Comparison of ENCODE assay signal across 9 cellular contexts in the genomic region with DNA sequence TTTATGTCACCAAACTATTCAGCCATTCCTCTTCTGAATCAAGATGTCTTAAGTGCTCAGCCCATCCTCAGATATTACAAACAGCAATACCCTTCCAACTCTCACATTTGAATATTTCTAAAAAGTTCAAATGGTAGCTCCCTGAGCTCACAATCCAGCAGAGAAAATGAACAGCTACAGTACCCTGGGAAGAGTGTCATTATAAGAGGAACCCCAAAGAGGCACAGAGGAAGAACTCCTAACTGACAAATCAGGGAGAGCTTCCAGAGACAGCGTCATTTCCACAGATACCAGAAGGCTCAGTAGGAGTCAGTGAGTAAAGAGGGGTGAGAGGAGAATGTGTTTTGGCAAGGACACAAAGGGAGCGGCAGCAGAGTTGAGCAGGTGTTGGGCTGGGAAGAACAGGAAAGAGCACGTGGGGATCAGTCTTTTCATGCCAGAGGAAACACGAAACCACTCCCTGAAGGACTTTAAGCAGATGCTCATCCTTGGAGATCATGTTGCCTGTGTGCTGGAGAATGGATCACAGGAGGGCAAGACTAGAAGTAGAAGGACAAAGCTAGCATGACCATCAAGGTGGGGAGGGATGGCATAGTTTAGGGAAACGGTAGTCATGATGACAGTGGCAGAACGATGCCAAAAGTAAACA.
A peak's percentile ranks its signal among the peaks of the same experiment; 100 is the strongest.
DNase-seq lines count a peak whose midpoint lies in the region; ATAC-seq and TF ChIP-seq lines count a peak whose summit lies in the region.
"Had no signal": no experiment of that assay in that cellular context is flagged by ENCODE, and none has a peak within 500 bp of the region (broad histone marks: within the 10 kb centered on the region; RNA-seq: fewer than 3 reads in every experiment).

No MANE protein-coding gene starts in this region.

- H3K4me1 ChIP-seq in RWPE2 (ENCODE audit: insufficient read depth, poor library complexity, severe bottlenecking) = peaks cover 27% of the 10 kb centered on the region

- no peak for TF ChIP-seq CTCF in RWPE2 (IDR thresholded peaks at IDR 0.05; ENCODE audit: poor library complexity, severe bottlenecking)

- ATAC-seq in RWPE2 (ENCODE audit: low read depth) (peak; percentile 78), GM21576 (IDR thresholded peaks at IDR 0.05; ENCODE audit: unreplicated experiment) (no peak), GM19397 (IDR thresholded peaks at IDR 0.05; ENCODE audit: unreplicated experiment) (no peak)

- no peaks in the 10 kb centered on the region for H3K36me3 ChIP-seq in RWPE2 (ENCODE audit: low read depth)

- no peak overlapping the region for H3K4me3 ChIP-seq in RWPE2 (ENCODE audit: severe bottlenecking)
- H3K4me3 ChIP-seq: testis had no signal

- H3K9me3 ChIP-seq in RWPE2 (ENCODE audit: severe bottlenecking) = no peaks in the 10 kb centered on the region
- H3K9me3 ChIP-seq: testis had no signal

- no peaks in the 10 kb centered on the region for H3K27me3 ChIP-seq in RWPE2 (ENCODE audit: insufficient read depth, poor library complexity, severe bottlenecking)
- H3K27me3 ChIP-seq: testis had no signal

- peak overlapping the region; percentile 83 for H3K27ac ChIP-seq in RWPE2 (ENCODE audit: poor library complexity, severe bottlenecking)
- H3K27ac ChIP-seq: testis had no signal

- DNase-seq in DMS 273 treated with DMSO at 0.1 percent for 48 hours (lab: John Stamatoyannopoulos, UW) (peak; percentile 97), NCI-H128 (lab: John Stamatoyannopoulos, UW; ENCODE audit: unreplicated experiment) (peak; percentile 29), RWPE2 (ENCODE audit: low spot score) (peak; percentile 80), kidney glomerular epithelial cell (lab: John Stamatoyannopoulos, UW) (peak; percentile 7), NOMO-1 treated with dmso at 0.1 percent for 144 hours (lab: John Stamatoyannopoulos, UW; ENCODE audit: unreplicated experiment) (no peak), inferior parietal cortex (ENCODE audit: extremely low spot score) (no peak)
- DNase-seq: testis had no signal

Comparison
In these comparisons a context has a peak if more than half of its experiments do, and no peak if none do; other contexts are left out.
1. DNase-seq: peak in DMS 273 treated with DMSO at 0.1 percent for 48 hours (single experiment), NCI-H128 (single experiment), RWPE2 (single experiment) and kidney glomerular epithelial cell (single experiment); none in NOMO-1 treated with dmso at 0.1 percent for 144 hours (single experiment) and inferior parietal cortex (single experiment).